Comparison of ENCODE assay signal across 1 cellular context in the genomic region with DNA sequence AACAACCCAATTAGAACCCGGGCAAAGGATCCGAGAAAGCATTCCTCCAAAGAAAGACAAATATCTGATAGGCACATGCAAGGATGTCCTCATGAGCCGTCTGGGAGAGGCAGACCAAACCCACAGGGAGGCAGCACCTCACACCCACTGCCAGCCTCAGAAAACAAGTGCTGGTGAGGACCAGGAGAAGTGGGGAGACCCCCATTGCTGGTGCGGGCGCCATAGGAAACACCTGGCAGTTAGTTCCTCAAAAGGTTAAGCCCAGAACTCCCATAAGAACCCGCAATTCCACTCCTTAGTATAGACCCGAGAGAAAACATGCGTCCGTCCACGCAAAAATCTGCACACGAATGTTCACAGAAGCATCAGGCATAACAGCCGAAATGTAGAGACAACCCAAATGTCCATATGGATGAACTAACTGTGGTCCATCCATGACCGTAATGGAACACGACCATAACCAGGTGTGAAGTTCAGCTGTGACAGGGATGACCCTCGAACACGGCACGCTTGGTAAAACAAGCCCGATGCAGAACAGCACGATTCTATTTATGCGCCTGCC.
TF ChIP-seq lines count a peak whose summit lies in the region.

No MANE protein-coding gene starts in this region.

TF ChIP-seq in GM12878, 131 proteins besides CTCF, POLR2A, EP300 and RAD21 (continued from another document):
- peak in 1 of 2 experiments; percentile 12; a peak in 1 of 4 replicates for TF ChIP-seq IKZF2 (IDR thresholded peaks at IDR 0.05)
